Comparison of ENCODE assay signal across 14 cellular contexts in the genomic region with DNA sequence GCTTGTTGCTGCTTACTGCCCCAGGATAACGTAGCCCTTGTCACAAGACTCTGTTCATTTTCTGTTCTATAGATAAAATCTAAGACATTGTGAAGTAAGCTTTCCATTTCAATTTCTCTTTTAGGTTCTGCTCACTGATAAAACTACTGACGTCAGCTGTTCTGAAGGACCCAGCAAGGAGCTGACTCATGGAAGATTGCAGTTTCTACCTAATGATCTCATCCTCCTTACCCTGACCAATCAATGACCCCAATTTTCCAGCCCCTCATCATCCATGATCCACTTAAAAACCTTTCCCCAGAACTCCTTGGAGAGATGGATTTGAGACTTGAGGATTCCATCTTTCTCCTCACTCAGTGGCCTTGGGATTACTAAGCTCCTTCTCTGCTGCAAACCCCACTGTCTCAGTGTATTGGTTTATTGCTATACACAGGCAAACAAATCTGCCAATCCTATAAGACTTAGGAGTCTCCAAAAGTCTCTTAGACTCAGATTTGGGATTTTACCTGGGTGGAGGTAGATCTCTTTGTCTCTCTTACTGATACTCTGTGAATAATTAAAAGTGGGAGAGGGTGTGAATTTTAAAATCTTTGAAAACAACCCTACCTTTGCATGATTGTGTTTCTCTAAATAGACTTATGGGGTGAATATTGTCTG.
"Had no signal": no experiment of that assay in that cellular context is flagged by ENCODE, and none has a peak within 500 bp of the region (broad histone marks: within the 10 kb centered on the region; RNA-seq: fewer than 3 reads in every experiment).

No MANE protein-coding gene starts in this region.

- H3K4me1 ChIP-seq: ascending aorta, psoas muscle, sigmoid colon, spleen, upper lobe of left lung had no signal

- H3K27me3 Mint-ChIP-seq: activated T-helper 17 cell treated with anti-CD3 and anti-CD28 coated beads, Interleukin-2, amount 50 U/mL, for 72 hours; stimulated activated naive CD8-positive, alpha-beta T cell treated with anti-CD3 and anti-CD28 coated beads, Interleukin-15, amount 100 ng/mL, for 72 hours; T-helper 17 cell had no signal

- H3K27ac Mint-ChIP-seq: activated CD8-positive, alpha-beta T cell treated with anti-CD3 and anti-CD28 coated beads, Interleukin-2, amount 10 ng/mL, durations not matched to agents 7 days and 5 days; activated T-helper 17 cell treated with anti-CD3 and anti-CD28 coated beads, Interleukin-2, amount 50 U/mL, for 72 hours; nephron progenitor cell; stimulated activated naive CD8-positive, alpha-beta T cell treated with anti-CD3 and anti-CD28 coated beads, Interleukin-15, amount 100 ng/mL, for 72 hours; T-helper 17 cell had no signal

- H3K27ac ChIP-seq: ascending aorta, psoas muscle, sigmoid colon, upper lobe of left lung had no signal

- ATAC-seq: activated CD8-positive, alpha-beta T cell treated with anti-CD3 and anti-CD28 coated beads, Interleukin-2, amount 10 ng/mL, durations not matched to agents 7 days and 5 days; activated T-helper 17 cell treated with anti-CD3 and anti-CD28 coated beads, Interleukin-2, amount 50 U/mL, for 72 hours; psoas muscle; stimulated activated naive CD8-positive, alpha-beta T cell treated with anti-CD3 and anti-CD28 coated beads, Interleukin-15, amount 100 ng/mL, for 72 hours; T-helper 17 cell had no signal

- H3K27me3 ChIP-seq: ascending aorta, sigmoid colon, spleen, upper lobe of left lung had no signal

- H3K36me3 ChIP-seq: ascending aorta, sigmoid colon, spleen, upper lobe of left lung had no signal

- FAIRE-seq: bronchial epithelial cell had no signal

- DNase-seq: activated CD4-positive, alpha-beta T cell treated with anti-CD3 and anti-CD28 coated beads for 4 hours; activated CD8-positive, alpha-beta T cell treated with anti-CD3 and anti-CD28 coated beads, Interleukin-2, amount 10 ng/mL, durations not matched to agents 7 days and 5 days; activated naive CD4-positive, alpha-beta T cell treated with Interleukin-2 at 50 U/mL for 16 hours; hippocampal formation; nephron progenitor cell; psoas muscle; sigmoid colon; spleen; stimulated activated naive CD8-positive, alpha-beta T cell treated with anti-CD3 and anti-CD28 coated beads, Interleukin-15, amount 100 ng/mL, for 72 hours; T-helper 17 cell; upper lobe of left lung had no signal

- H3K4me3 Mint-ChIP-seq: activated CD8-positive, alpha-beta T cell treated with anti-CD3 and anti-CD28 coated beads, Interleukin-2, amount 10 ng/mL, durations not matched to agents 7 days and 5 days; activated T-helper 17 cell treated with anti-CD3 and anti-CD28 coated beads, Interleukin-2, amount 50 U/mL, for 72 hours; nephron progenitor cell; stimulated activated naive CD8-positive, alpha-beta T cell treated with anti-CD3 and anti-CD28 coated beads, Interleukin-15, amount 100 ng/mL, for 72 hours; T-helper 17 cell had no signal

- H3K4me1 Mint-ChIP-seq: activated T-helper 17 cell treated with anti-CD3 and anti-CD28 coated beads, Interleukin-2, amount 50 U/mL, for 72 hours; nephron progenitor cell; stimulated activated naive CD8-positive, alpha-beta T cell treated with anti-CD3 and anti-CD28 coated beads, Interleukin-15, amount 100 ng/mL, for 72 hours; T-helper 17 cell had no signal

- H3K4me3 ChIP-seq: ascending aorta, psoas muscle, sigmoid colon, spleen, upper lobe of left lung had no signal
